In genomic region chr2:226790436-226790835, GRCh38 we compare ENCODE assay signal across 8 cellular contexts. TPM values are rescaled to one million over a fixed set of nuclear protein-coding genes. Genes with fewer than 3 reads are reported as not detected.
DNase-seq lines count a peak whose midpoint lies in the region; ATAC-seq and TF ChIP-seq lines count a peak whose summit lies in the region.

No MANE protein-coding gene starts in this region.

- peak overlapping the region; percentile 90 for H3K9ac ChIP-seq in ES-I3 (ENCODE audit: low read depth, low read length)
- H3K9ac ChIP-seq in rectal smooth muscle tissue (ENCODE audit: low read length), result no peak overlapping the region

- peaks cover 15% of the 10 kb centered on the region; the same call in 1 of the 2 replicates for H3K4me1 ChIP-seq in ES-I3 (ENCODE audit: insufficient read depth, low read length)
- peaks cover 14% of the 10 kb centered on the region for H3K4me1 ChIP-seq in rectal smooth muscle tissue (ENCODE audit: control insufficient read depth, insufficient read depth, low read length)

- ATAC-seq in HG02885 (IDR thresholded peaks at IDR 0.05; ENCODE audit: poor library complexity, unreplicated experiment), result no peak

- TF ChIP-seq CTCF in RWPE1 (conservative IDR thresholded peaks at IDR 0.05; ENCODE audit: low read depth) (no peak), fibroblast of the aortic adventitia (IDR thresholded peaks at IDR 0.05; ENCODE audit: insufficient read depth, low read length) (no peak)

- H3K27ac ChIP-seq in RWPE1 (peak overlapping the region; percentile 90), rectal smooth muscle tissue (ENCODE audit: low read depth, low read length) (peak overlapping the region; percentile 87)

- no peaks in the 10 kb centered on the region for H3K27me3 ChIP-seq in rectal smooth muscle tissue (ENCODE audit: control insufficient read depth, insufficient read depth, low read length)

- CTCF ChIA-PET in RWPE1 (lab: Yijun Ruan, JAX), result interaction anchor here (0.6 to 1.1 kb wide), 3 partner anchors 31 to 195 kb away, joined by 3 to 4 read pairs (median 3); no protein-coding TSS in a partner anchor

- H3K36me3 ChIP-seq in ES-I3 (ENCODE audit: insufficient read depth, low read length) (peaks cover 3% of the 10 kb centered on the region; the same call in 1 of the 2 replicates), rectal smooth muscle tissue (ENCODE audit: control insufficient read depth, insufficient read depth, low read length) (no peaks in the 10 kb centered on the region)

- H3K4me3 ChIP-seq in fibroblast of the aortic adventitia (ENCODE audit: low read depth, low read length) (peak overlapping the region; percentile 72), rectal smooth muscle tissue (ENCODE audit: low read length) (peak overlapping the region; percentile 81)

- no peaks in the 10 kb centered on the region for H3K9me3 ChIP-seq in ES-I3 (ENCODE audit: control insufficient read depth, insufficient read depth, low read length)

- POLR2A ChIA-PET in RWPE1 (lab: Yijun Ruan, JAX; ENCODE audit: low non-redundant PET), result no interaction called here

- DNase-seq in RWPE1 (ENCODE audit: low spot score) (no peak), fibroblast of the aortic adventitia (ENCODE audit: low read depth) (no peak), NOMO-1 (lab: John Stamatoyannopoulos, UW; ENCODE audit: unreplicated experiment in 2 of 2) (no peak), NCI-H146 treated with DMSO at 0.1 percent for 48 hours (lab: John Stamatoyannopoulos, UW; ENCODE audit: unreplicated experiment) (no peak)
- no peak for DNase-seq in stimulated activated CD4-positive, alpha-beta T cell treated with anti-CD3 and anti-CD28 coated beads, Interleukin-2, amount 100 ng/mL, for 24 hours

RNA-seq across cellular contexts. Expression of gene IRS1, which starts 9.2 kb away (rescaled TPM):
- total RNA-seq in fibroblast of the aortic adventitia (ENCODE audit: low replicate concordance), result 8.2 and 29.7 TPM in 2 replicates

RNA-seq across cellular contexts. Expression of gene RHBDD1, which starts 45.4 kb away (rescaled TPM):
- 19.5 and 45.0 TPM in 2 replicates for total RNA-seq in fibroblast of the aortic adventitia (ENCODE audit: low replicate concordance)
